In the genomic region with DNA sequence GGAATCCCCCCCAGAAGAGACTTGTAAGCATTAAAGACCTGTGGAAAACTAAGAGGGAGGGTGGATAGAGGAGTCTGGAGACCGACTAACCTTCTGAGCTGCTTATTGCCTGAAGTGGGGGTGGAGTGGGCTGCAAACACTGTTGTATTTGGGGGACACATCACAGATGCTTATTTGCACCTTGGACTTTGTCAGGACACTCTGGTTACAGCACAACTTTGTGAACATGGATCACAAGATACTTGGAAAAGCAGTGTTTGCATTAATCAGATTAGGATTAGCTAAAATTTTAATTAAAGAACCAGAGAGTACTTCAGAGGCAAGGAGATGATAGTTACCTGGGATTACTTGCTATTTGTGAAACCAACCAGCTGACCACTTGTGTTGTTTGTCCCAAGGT, we compare ENCODE assay signal across 21 cellular contexts. TPM values are rescaled to one million over a fixed set of nuclear protein-coding genes. Genes with fewer than 3 reads are reported as not detected.
"Had no signal": no experiment of that assay in that cellular context is flagged by ENCODE, and none has a peak within 500 bp of the region (broad histone marks: within the 10 kb centered on the region; RNA-seq: fewer than 3 reads in every experiment).

No MANE protein-coding gene starts in this region.

- H3K27ac Mint-ChIP-seq: activated CD8-positive, alpha-beta T cell treated with anti-CD3 and anti-CD28 coated beads, Interleukin-2, amount 10 ng/mL, durations not matched to agents 7 days and 5 days; T-helper 17 cell; WTC11 had no signal

- H3K36me3 ChIP-seq: lower lobe of right lung, transverse colon had no signal

- DNase-seq: activated CD4-positive, alpha-beta T cell treated with anti-CD3 and anti-CD28 coated beads for 48 hours; activated CD8-positive, alpha-beta memory T cell treated with anti-CD3 and anti-CD28 coated beads, Interleukin-2, amount 50 U/mL, for 4 hours; activated CD8-positive, alpha-beta T cell treated with anti-CD3 and anti-CD28 coated beads, Interleukin-2, amount 10 ng/mL, durations not matched to agents 7 days and 5 days; activated naive CD4-positive, alpha-beta T cell; activated T-cell treated with anti-CD3 and anti-CD28 coated beads, Interleukin-2, amount 50 U/mL, for 48 hours; anterior cingulate cortex; effector CD8-positive, alpha-beta T cell; foreskin fibroblast; glutamatergic neuron; hypothalamus; kidney glomerular epithelial cell; lower lobe of right lung; midbrain; posterior cingulate gyrus; retina; stimulated activated CD4-positive, alpha-beta T cell treated with anti-CD3 and anti-CD28 coated beads, Interleukin-15, amount 100 ng/mL, for 24 hours; stimulated activated CD4-positive, alpha-beta T cell treated with anti-CD3 and anti-CD28 coated beads, Interleukin-4, amount 100 ng/mL, for 1 hour; stimulated activated naive CD4-positive, alpha-beta T cell; T-helper 17 cell; transverse colon had no signal

- H3K4me3 ChIP-seq: lower lobe of right lung, transverse colon had no signal

- H3K36me3 Mint-ChIP-seq: WTC11 had no signal

- H3K4me3 Mint-ChIP-seq: activated CD8-positive, alpha-beta T cell treated with anti-CD3 and anti-CD28 coated beads, Interleukin-2, amount 10 ng/mL, durations not matched to agents 7 days and 5 days; T-helper 17 cell; WTC11 had no signal

- H3K27ac ChIP-seq: lower lobe of right lung, transverse colon had no signal

- H3K4me1 Mint-ChIP-seq: T-helper 17 cell had no signal

- H3K27me3 ChIP-seq: transverse colon had no signal

- H3K9me3 ChIP-seq: lower lobe of right lung, transverse colon had no signal

- ATAC-seq: activated CD8-positive, alpha-beta T cell treated with anti-CD3 and anti-CD28 coated beads, Interleukin-2, amount 10 ng/mL, durations not matched to agents 7 days and 5 days; lower lobe of right lung; T-helper 17 cell; WTC11 had no signal

- H3K9me3 Mint-ChIP-seq: WTC11 had no signal

- H3K27me3 Mint-ChIP-seq: T-helper 17 cell had no signal

RNA-seq across cellular contexts. Expression of a gene that starts 30.9 kb away (rescaled TPM):
- total RNA-seq: activated CD8-positive, alpha-beta T cell treated with anti-CD3 and anti-CD28 coated beads, Interleukin-2, amount 10 ng/mL, durations not matched to agents 7 days and 5 days; lower lobe of right lung; T-helper 17 cell had no signal
